In genomic region chr3:197362086-197362485, GRCh38 we compare ENCODE assay signal across 16 cellular contexts.
A peak's percentile ranks its signal among the peaks of the same experiment; 100 is the strongest.
DNase-seq lines count a peak whose midpoint lies in the region; ATAC-seq and TF ChIP-seq lines count a peak whose summit lies in the region.
"Had no signal": no experiment of that assay in that cellular context is flagged by ENCODE, and none has a peak within 500 bp of the region (broad histone marks: within the 10 kb centered on the region; RNA-seq: fewer than 3 reads in every experiment).

No MANE protein-coding gene starts in this region.

- H3K9me3 ChIP-seq in SJCRH30 (replicated peaks), result peaks cover 5% of the 10 kb centered on the region

- H3K4me3 ChIP-seq in SJCRH30 (no peak overlapping the region), choroid plexus epithelial cell (ENCODE audit: low read depth, low read length) (no peak overlapping the region), skeletal muscle cell (ENCODE audit: low read depth, low read length) (no peak overlapping the region)
- H3K4me3 ChIP-seq: A549, HAP-1 had no signal

- no peak overlapping the region for H3K27ac ChIP-seq in SJCRH30
- H3K27ac ChIP-seq: A549, C4-2B had no signal

- ATAC-seq in GM18520 (IDR thresholded peaks at IDR 0.05; ENCODE audit: unreplicated experiment), result no peak
- ATAC-seq: A549, HepG2 had no signal

- peak; percentile 51 to 82 for DNase-seq in SJCRH30
- peak; percentile 34 for DNase-seq in choroid plexus epithelial cell (ENCODE audit: low read depth)
- peak; percentile 61 for DNase-seq in myocyte (ENCODE audit: low read depth)
- DNase-seq in skeletal muscle cell (ENCODE audit: low read depth), result peak; percentile 45
- DNase-seq in NCI-H82 treated with DMSO at 0.1 percent for 48 hours (lab: John Stamatoyannopoulos, UW; ENCODE audit: unreplicated experiment), result no peak
- DNase-seq in stimulated activated naive CD4-positive, alpha-beta T cell treated with Interleukin-2 at 50 U/mL for 16 hours (lab: John Stamatoyannopoulos, UW), result no peak
- DNase-seq: BE2C; CD4-positive, alpha-beta memory T cell; COR-L47; DMS153; GF-D8 had no signal

- no peaks in the 10 kb centered on the region for H3K36me3 ChIP-seq in SJCRH30
- H3K36me3 ChIP-seq: BE2C, HAP-1 had no signal

- H3K27me3 ChIP-seq in SJCRH30, result no peaks in the 10 kb centered on the region
- H3K27me3 ChIP-seq: BE2C had no signal

- no peak for TF ChIP-seq CTCF in choroid plexus epithelial cell (conservative IDR thresholded peaks at IDR 0.05; ENCODE audit: low read depth, low read length)

- peaks cover 18% of the 10 kb centered on the region for H3K4me1 ChIP-seq in SJCRH30
- H3K4me1 ChIP-seq: BE2C, HAP-1 had no signal

Comparison
In these comparisons a context has a peak if more than half of its experiments do, and no peak if none do; other contexts are left out.
1. DNase-seq: peak in SJCRH30 (2 of 2), choroid plexus epithelial cell (single experiment), myocyte (single experiment) and skeletal muscle cell (single experiment); none in NCI-H82 treated with DMSO at 0.1 percent for 48 hours (single experiment) and stimulated activated naive CD4-positive, alpha-beta T cell treated with Interleukin-2 at 50 U/mL for 16 hours (single experiment).